In the genomic region with DNA sequence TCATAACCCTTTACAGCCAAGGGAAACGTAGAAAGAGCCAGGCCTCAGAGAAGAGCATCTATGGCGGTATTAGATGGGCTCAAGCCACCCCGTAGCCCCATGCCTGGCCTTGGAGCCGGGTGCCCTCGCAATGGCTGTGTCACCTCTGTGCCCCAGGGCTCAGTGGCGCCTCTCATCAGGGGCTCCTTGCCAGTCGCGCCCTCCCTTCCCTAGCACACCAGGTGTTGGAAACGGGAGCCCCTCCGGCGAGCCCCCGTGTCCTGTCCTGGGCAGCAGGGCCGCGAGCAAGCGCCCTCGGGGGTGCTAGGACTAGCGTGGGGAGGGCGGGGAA, we compare ENCODE assay signal across 8 cellular contexts. TPM values are rescaled to one million over a fixed set of nuclear protein-coding genes. Genes with fewer than 3 reads are reported as not detected.
DNase-seq lines count a peak whose midpoint lies in the region; ATAC-seq and TF ChIP-seq lines count a peak whose summit lies in the region.

No MANE protein-coding gene starts in this region.

- H4K20me1 ChIP-seq in MM.1S (ENCODE audit: insufficient read depth, low read length), result no peaks in the 10 kb centered on the region

- peak overlapping the region; percentile 97 for H3K4me3 ChIP-seq in CD8-positive, alpha-beta T cell (ENCODE audit: low read depth, low read length)
- H3K4me3 ChIP-seq in HUES6 (ENCODE audit: low read depth, low read length) (peak overlapping the region; percentile 89), dorsolateral prefrontal cortex (peak overlapping the region; percentile 67 to 99 (median 95)), MM.1S (ENCODE audit: low read length) (no peak overlapping the region)

- peaks cover 51% of the 10 kb centered on the region for H3K36me3 Mint-ChIP-seq in CD8-positive, alpha-beta T cell
- peaks cover 42 to 58% (median 55%) of the 10 kb centered on the region in 3 donors for H3K36me3 Mint-ChIP-seq in naive thymus-derived CD8-positive, alpha-beta T cell

- H3K4me1 Mint-ChIP-seq in CD8-positive, alpha-beta T cell (ENCODE audit: low read depth), result peaks cover 20% of the 10 kb centered on the region
- peaks cover 16 to 28% (median 20%) of the 10 kb centered on the region in 4 donors for H3K4me1 Mint-ChIP-seq in naive thymus-derived CD8-positive, alpha-beta T cell

- no peak for TF ChIP-seq CTCF in CD8-positive, alpha-beta T cell (IDR thresholded peaks at IDR 0.05)
- TF ChIP-seq CTCF in dorsolateral prefrontal cortex (IDR thresholded peaks at IDR 0.05 in 54 of 56, conservative IDR thresholded peaks at IDR 0.05 in 2 of 56; ENCODE audit: low read depth in 1 of 56, partially characterized antibody in 56 of 56) (no peak), MM.1S (IDR thresholded peaks at IDR 0.05; ENCODE audit: low read length) (no peak)

- H3K27me3 ChIP-seq in CD8-positive, alpha-beta T cell (ENCODE audit: insufficient read depth, low read length), result no peaks in the 10 kb centered on the region
- no peaks in the 10 kb centered on the region for H3K27me3 ChIP-seq in HUES6 (ENCODE audit: control insufficient read depth, insufficient read depth, low read length)
- H3K27me3 ChIP-seq in dorsolateral prefrontal cortex, result no peaks in the 10 kb centered on the region
- H3K27me3 ChIP-seq in MM.1S (replicated peaks; ENCODE audit: insufficient read depth, low read length), result no peaks in the 10 kb centered on the region

- DNase-seq in CD8-positive, alpha-beta T cell, result peak in 1 of 7 experiments; percentile 21
- DNase-seq in dorsolateral prefrontal cortex (no peak), NCI-H82 (lab: John Stamatoyannopoulos, UW) (no peak), NCI-H526 treated with DMSO at 0.1 percent for 48 hours (lab: John Stamatoyannopoulos, UW) (no peak), MM.1S (no peak)
- DNase-seq in naive thymus-derived CD8-positive, alpha-beta T cell, result peak in 1 of 10 donors; percentile 2

- no peaks in the 10 kb centered on the region for H3K27me3 Mint-ChIP-seq in CD8-positive, alpha-beta T cell (ENCODE audit: low read depth)
- H3K27me3 Mint-ChIP-seq in naive thymus-derived CD8-positive, alpha-beta T cell, result no peaks in the 10 kb centered on the region

- H3K9ac ChIP-seq in HUES6 (ENCODE audit: low read length) (peak overlapping the region; percentile 89), MM.1S (ENCODE audit: low read length) (no peak overlapping the region)

- no peak overlapping the region for H3K4me2 ChIP-seq in MM.1S (ENCODE audit: low read depth, low read length)

- H3K79me2 ChIP-seq in MM.1S (ENCODE audit: low read length), result no peaks in the 10 kb centered on the region

- no peak for ATAC-seq in CD8-positive, alpha-beta T cell
- ATAC-seq in naive thymus-derived CD8-positive, alpha-beta T cell, result peak in 1 of 2 donors; percentile 33
- no peak for ATAC-seq in GM21360 (IDR thresholded peaks at IDR 0.05; ENCODE audit: unreplicated experiment)

- CTCF ChIA-PET in CD8-positive, alpha-beta T cell (lab: Charles Lee), result no interaction called here

- no peak overlapping the region for H2AFZ ChIP-seq in MM.1S (ENCODE audit: low read length)

- H3K27ac Mint-ChIP-seq in CD8-positive, alpha-beta T cell, result peak overlapping the region; percentile 95
- peak overlapping the region in 8 of 10 donors; percentile 65 to 96 (median 91) for H3K27ac Mint-ChIP-seq in naive thymus-derived CD8-positive, alpha-beta T cell

- peaks cover 46% of the 10 kb centered on the region for H3K9me3 Mint-ChIP-seq in CD8-positive, alpha-beta T cell
- peaks cover 23 to 78% (median 51%) of the 10 kb centered on the region in 9 donors for H3K9me3 Mint-ChIP-seq in naive thymus-derived CD8-positive, alpha-beta T cell

- peak overlapping the region; percentile 93 for H3K4me3 Mint-ChIP-seq in CD8-positive, alpha-beta T cell
- peak overlapping the region; percentile 90 to 97 (median 95) for H3K4me3 Mint-ChIP-seq in naive thymus-derived CD8-positive, alpha-beta T cell

- H3K4me1 ChIP-seq in CD8-positive, alpha-beta T cell (ENCODE audit: insufficient read depth, low read length), result peaks cover 16% of the 10 kb centered on the region
- H3K4me1 ChIP-seq in HUES6 (ENCODE audit: control insufficient read depth, insufficient read depth, low read length) (0 out of 2 replicates have a peak, but pooled peaks cover 4% of the 10 kb centered on the region), MM.1S (ENCODE audit: low read length) (no peaks in the 10 kb centered on the region)

- POLR2A ChIA-PET in CD8-positive, alpha-beta T cell (lab: Charles Lee), result no interaction called here
- POLR2A ChIA-PET in naive thymus-derived CD8-positive, alpha-beta T cell (lab: Charles Lee), result no interaction called here

- intact Hi-C loops in CD8-positive, alpha-beta T cell (cut with DNase I, micrococcal nuclease), result loop anchor here (1.0 to 2.0 kb wide), 6 partner anchors 30 to 558 kb away; a partner anchor contains a TSS
- intact Hi-C loops in dorsolateral prefrontal cortex (cut with DNase I), result loop anchor here in 1 of 2 donors (5.0 kb wide), 1 partner anchor 55 kb away; a partner anchor contains a TSS

- H3K27ac ChIP-seq in CD8-positive, alpha-beta T cell (ENCODE audit: low read depth, low read length), result peak overlapping the region; percentile 76
- H3K27ac ChIP-seq in HUES6 (ENCODE audit: low read depth, low read length) (peak overlapping the region; percentile 81), dorsolateral prefrontal cortex (peak overlapping the region in 46 of 59 donors; percentile 2 to 86 (median 65)), MM.1S (ENCODE audit: low read length) (no peak overlapping the region)

- peaks cover 20% of the 10 kb centered on the region for H3K36me3 ChIP-seq in CD8-positive, alpha-beta T cell (ENCODE audit: insufficient read depth, low read length)
- peaks cover 26% of the 10 kb centered on the region for H3K36me3 ChIP-seq in HUES6 (ENCODE audit: control insufficient read depth, insufficient read depth, low read length)
- H3K36me3 ChIP-seq in MM.1S (replicated peaks; ENCODE audit: insufficient read depth, low read length), result no peaks in the 10 kb centered on the region

- H3K9me2 ChIP-seq in MM.1S (replicated peaks; ENCODE audit: insufficient read depth, low read length), result no peaks in the 10 kb centered on the region

- H3K9me3 ChIP-seq in CD8-positive, alpha-beta T cell (ENCODE audit: low read length), result peaks cover 23% of the 10 kb centered on the region
- H3K9me3 ChIP-seq in HUES6 (ENCODE audit: control insufficient read depth, insufficient read depth, low read depth, low read length) (peaks cover 53% of the 10 kb centered on the region), MM.1S (replicated peaks; ENCODE audit: insufficient read depth, low read length) (no peaks in the 10 kb centered on the region)

- H3F3A ChIP-seq in MM.1S (ENCODE audit: insufficient read depth, low read length), result no peaks in the 10 kb centered on the region

RNA-seq across cellular contexts. Expression of a gene that starts 0.5 kb away (rescaled TPM):
- total RNA-seq in CD8-positive, alpha-beta T cell, result 10 to 100 TPM; 18.3 to 21.0 TPM
- total RNA-seq in dorsolateral prefrontal cortex, result 10 to 100 TPM in 83 of 120 experiments, 1 to 10 TPM in 37; 6.9 to 14.5 (median 10.6) TPM
- total RNA-seq in naive thymus-derived CD8-positive, alpha-beta T cell, result 10 to 100 TPM; 21.8 to 22.8 TPM
- 1 to 10 TPM; 4.5 to 6.2 (median 4.9) TPM for polyA plus RNA-seq in naive thymus-derived CD8-positive, alpha-beta T cell

RNA-seq across cellular contexts. Expression of a gene that starts 11.9 kb away (rescaled TPM):
- total RNA-seq in CD8-positive, alpha-beta T cell, result 1 to 10 TPM; 3.2 to 4.0 TPM
- total RNA-seq in dorsolateral prefrontal cortex, result 10 to 100 TPM; 22.6 to 50.8 (median 34.9) TPM
- total RNA-seq in naive thymus-derived CD8-positive, alpha-beta T cell, result 10 to 100 TPM; 28.0 to 31.8 TPM
- polyA plus RNA-seq in naive thymus-derived CD8-positive, alpha-beta T cell, result 1 to 10 TPM in 2 of 3 donors, not detected in 1; 1.0 to 2.1 TPM

RNA-seq across cellular contexts. Expression of a gene that starts 27.3 kb away (rescaled TPM):
- total RNA-seq in CD8-positive, alpha-beta T cell, result under 1 TPM in 1 of 2 experiments, not detected in 1; 0.50 TPM
- total RNA-seq in dorsolateral prefrontal cortex, result 1 to 10 TPM in 92 of 120 experiments, under 1 TPM in 22, not detected in 6; 0.49 to 5.1 (median 1.5) TPM
- 1 to 10 TPM; 2.2 to 2.9 TPM for total RNA-seq in naive thymus-derived CD8-positive, alpha-beta T cell
- polyA plus RNA-seq in naive thymus-derived CD8-positive, alpha-beta T cell, result under 1 TPM in 1 of 3 donors, not detected in 2; 0.24 TPM

RNA-seq across cellular contexts. Expression of a gene that starts 30.7 kb away (rescaled TPM):
- 10 to 100 TPM; 21.4 to 23.9 TPM for total RNA-seq in CD8-positive, alpha-beta T cell
- 10 to 100 TPM; 23.2 to 54.3 (median 33.0) TPM for total RNA-seq in dorsolateral prefrontal cortex
- 10 to 100 TPM; 44.2 to 50.1 TPM for total RNA-seq in naive thymus-derived CD8-positive, alpha-beta T cell
- polyA plus RNA-seq in naive thymus-derived CD8-positive, alpha-beta T cell, result 1 to 10 TPM; 1.6 to 6.0 (median 1.8) TPM

RNA-seq across cellular contexts. Expression of a gene that starts 55.6 kb away (rescaled TPM):
- 10 to 100 TPM; 11.2 to 13.0 TPM for total RNA-seq in CD8-positive, alpha-beta T cell
- total RNA-seq in dorsolateral prefrontal cortex, result 10 to 100 TPM; 14.4 to 48.2 (median 23.9) TPM
- total RNA-seq in naive thymus-derived CD8-positive, alpha-beta T cell, result 10 to 100 TPM; 52.6 to 53.2 TPM
- 1 to 10 TPM; 2.1 to 6.5 (median 6.0) TPM for polyA plus RNA-seq in naive thymus-derived CD8-positive, alpha-beta T cell

Comparison
In these comparisons a context has a peak if more than half of its experiments do, and no peak if none do; other contexts are left out.
1. RNA of a gene that starts 11.9 kb away (total RNA-seq): 22.6 to 50.8 TPM in dorsolateral prefrontal cortex and 28.0 to 31.8 TPM in naive thymus-derived CD8-positive, alpha-beta T cell; 3.2 to 4.0 TPM in CD8-positive, alpha-beta T cell; every median in the first group is over 4 times any median in the second.